In genomic region chr10:31288001-31288400, GRCh38 we compare ENCODE assay signal across 23 cellular contexts.
"Had no signal": no experiment of that assay in that cellular context is flagged by ENCODE, and none has a peak within 500 bp of the region (broad histone marks: within the 10 kb centered on the region; RNA-seq: fewer than 3 reads in every experiment).

No MANE protein-coding gene starts in this region.

- H3K27ac Mint-ChIP-seq: activated CD4-positive, alpha-beta memory T cell treated with anti-CD3 and anti-CD28 coated beads for 36 hours; activated CD4-positive, alpha-beta T cell treated with anti-CD3 and anti-CD28 coated beads, Interleukin-2, amount 10 ng/mL, durations not matched to agents 7 days and 5 days; activated naive CD4-positive, alpha-beta T cell treated with anti-CD3 and anti-CD28 coated beads, Interleukin-2, amount 10 ng/mL, durations not matched to agents 7 days and 5 days; activated naive CD8-positive, alpha-beta T cell treated with anti-CD3 and anti-CD28 coated beads for 36 hours; activated T-helper 17 cell treated with anti-CD3 and anti-CD28 coated beads, Interleukin-2, amount 50 U/mL, for 72 hours had no signal

- DNase-seq: activated CD4-positive, alpha-beta memory T cell treated with anti-CD3 and anti-CD28 coated beads for 36 hours; activated CD4-positive, alpha-beta T cell treated with anti-CD3 and anti-CD28 coated beads, Interleukin-2, amount 10 ng/mL, durations not matched to agents 7 days and 5 days; activated CD4-positive, CD25-positive, alpha-beta regulatory T cell; activated CD8-positive, alpha-beta memory T cell treated with anti-CD3 and anti-CD28 coated beads for 24 hours; activated gamma-delta T cell treated with Interleukin-2 at 50 U/mL for 16 hours; activated naive CD4-positive, alpha-beta T cell treated with anti-CD3 and anti-CD28 coated beads, Interleukin-2, amount 10 ng/mL, durations not matched to agents 7 days and 5 days; activated naive CD8-positive, alpha-beta T cell treated with anti-CD3 and anti-CD28 coated beads for 36 hours; activated T-cell treated with anti-CD3 and anti-CD28 coated beads, Interleukin-2, amount 50 U/mL, for 48 hours; caudate nucleus; Kasumi-1; KBM-7; NCI-H1092; NCI-H1417; NCI-H1930; NCI-H2171 treated with DMSO at 0.1 percent for 48 hours; NCI-H345; NCI-H510A; NCI-H526 treated with DMSO at 0.1 percent for 48 hours; NCI-H82; RPMI8226; SK-N-SH; T-helper 1 cell had no signal

- H3K27me3 Mint-ChIP-seq: activated CD4-positive, alpha-beta memory T cell treated with anti-CD3 and anti-CD28 coated beads for 36 hours; activated naive CD8-positive, alpha-beta T cell treated with anti-CD3 and anti-CD28 coated beads for 36 hours; activated T-helper 17 cell treated with anti-CD3 and anti-CD28 coated beads, Interleukin-2, amount 50 U/mL, for 72 hours had no signal

- H3K4me1 Mint-ChIP-seq: activated naive CD4-positive, alpha-beta T cell treated with anti-CD3 and anti-CD28 coated beads, Interleukin-2, amount 10 ng/mL, durations not matched to agents 7 days and 5 days; activated naive CD8-positive, alpha-beta T cell treated with anti-CD3 and anti-CD28 coated beads for 36 hours; activated T-helper 17 cell treated with anti-CD3 and anti-CD28 coated beads, Interleukin-2, amount 50 U/mL, for 72 hours had no signal

- H3K4me3 Mint-ChIP-seq: activated CD4-positive, alpha-beta memory T cell treated with anti-CD3 and anti-CD28 coated beads for 36 hours; activated CD4-positive, alpha-beta T cell treated with anti-CD3 and anti-CD28 coated beads, Interleukin-2, amount 10 ng/mL, durations not matched to agents 7 days and 5 days; activated naive CD4-positive, alpha-beta T cell treated with anti-CD3 and anti-CD28 coated beads, Interleukin-2, amount 10 ng/mL, durations not matched to agents 7 days and 5 days; activated naive CD8-positive, alpha-beta T cell treated with anti-CD3 and anti-CD28 coated beads for 36 hours; activated T-helper 17 cell treated with anti-CD3 and anti-CD28 coated beads, Interleukin-2, amount 50 U/mL, for 72 hours had no signal

- H3K36me3 Mint-ChIP-seq: activated CD4-positive, alpha-beta memory T cell treated with anti-CD3 and anti-CD28 coated beads for 36 hours; activated naive CD4-positive, alpha-beta T cell treated with anti-CD3 and anti-CD28 coated beads, Interleukin-2, amount 10 ng/mL, durations not matched to agents 7 days and 5 days; activated naive CD8-positive, alpha-beta T cell treated with anti-CD3 and anti-CD28 coated beads for 36 hours had no signal

- H3K9me3 Mint-ChIP-seq: activated CD4-positive, alpha-beta memory T cell treated with anti-CD3 and anti-CD28 coated beads for 36 hours; activated naive CD4-positive, alpha-beta T cell treated with anti-CD3 and anti-CD28 coated beads, Interleukin-2, amount 10 ng/mL, durations not matched to agents 7 days and 5 days; activated naive CD8-positive, alpha-beta T cell treated with anti-CD3 and anti-CD28 coated beads for 36 hours; activated T-helper 17 cell treated with anti-CD3 and anti-CD28 coated beads, Interleukin-2, amount 50 U/mL, for 72 hours had no signal
